Comparison of ENCODE assay signal across 9 cellular contexts in the genomic region with DNA sequence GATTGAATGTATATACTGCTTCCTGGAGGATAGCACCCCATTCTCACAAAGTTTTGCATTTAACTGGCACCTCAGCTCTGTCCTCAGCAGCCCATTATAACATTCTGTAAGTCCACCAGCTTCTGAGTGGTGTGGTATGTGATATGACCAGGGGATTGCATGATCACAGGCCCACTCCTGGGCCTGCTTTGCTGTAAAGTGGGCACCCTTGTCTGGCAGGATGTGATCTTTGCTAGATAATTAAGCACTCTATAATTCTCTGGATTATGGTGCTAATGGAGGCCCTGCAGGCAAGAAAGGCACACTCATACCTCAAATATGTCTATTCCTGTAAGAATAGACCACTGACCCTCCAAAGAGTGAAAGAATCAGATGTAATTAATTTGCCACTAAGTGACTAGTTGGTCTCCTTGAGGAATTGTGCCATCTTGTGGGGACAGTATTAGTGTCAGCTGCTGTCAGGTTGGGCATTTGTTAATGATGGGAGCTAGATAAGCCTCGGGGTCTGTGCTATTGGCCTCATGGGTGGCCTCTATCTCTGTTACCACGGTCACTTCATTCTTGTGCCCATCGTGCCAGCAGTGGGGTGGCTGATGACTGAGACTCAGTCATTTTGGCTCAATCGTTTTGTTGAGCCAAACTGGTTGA. TPM values are rescaled to one million over a fixed set of nuclear protein-coding genes. Genes with fewer than 3 reads are reported as not detected.
DNase-seq lines count a peak whose midpoint lies in the region; ATAC-seq and TF ChIP-seq lines count a peak whose summit lies in the region.
"Had no signal": no experiment of that assay in that cellular context is flagged by ENCODE, and none has a peak within 500 bp of the region (broad histone marks: within the 10 kb centered on the region; RNA-seq: fewer than 3 reads in every experiment).

No MANE protein-coding gene starts in this region.

- H3K27ac ChIP-seq in DND-41 (ENCODE audit: low read length) (no peak overlapping the region), HL-60 (replicated peaks) (no peak overlapping the region), smooth muscle cell (ENCODE audit: low read depth) (no peak overlapping the region), uterus (no peak overlapping the region)

- H3K36me3 Mint-ChIP-seq in activated naive CD4-positive, alpha-beta T cell treated with anti-CD3 and anti-CD28 coated beads, Interleukin-2, amount 10 ng/mL, durations not matched to agents 7 days and 5 days, result no peaks in the 10 kb centered on the region

- H3K9me3 ChIP-seq in DND-41 (ENCODE audit: insufficient read depth, low read length, severe bottlenecking) (no peaks in the 10 kb centered on the region), smooth muscle cell (replicated peaks; ENCODE audit: low read depth) (no peaks in the 10 kb centered on the region), uterus (no peaks in the 10 kb centered on the region)

- H2AFZ ChIP-seq in DND-41 (ENCODE audit: low read depth, low read length) (no peak overlapping the region), smooth muscle cell (ENCODE audit: low read depth) (no peak overlapping the region)

- H3K9me3 Mint-ChIP-seq in activated naive CD4-positive, alpha-beta T cell treated with anti-CD3 and anti-CD28 coated beads, Interleukin-2, amount 10 ng/mL, durations not matched to agents 7 days and 5 days, result no peaks in the 10 kb centered on the region

- WGBS in smooth muscle cell (ENCODE audit: low lambda C conversion rate), result 26% methylated on average over 4 of the region's 4 CpGs

- H3K4me3 ChIP-seq in DND-41 (ENCODE audit: low read depth in 1 of 2, low read length in 2 of 2), result no peak overlapping the region
- H3K4me3 ChIP-seq in HL-60 (replicated peaks; ENCODE audit: insufficient read depth, low read length), result no peak overlapping the region
- H3K4me3 ChIP-seq in fibroblast of villous mesenchyme (ENCODE audit: low read depth, low read length), result no peak overlapping the region
- H3K4me3 ChIP-seq in smooth muscle cell, result no peak overlapping the region
- no peak overlapping the region for H3K4me3 ChIP-seq in uterus

- peak; percentile 71; the same call in 1 of the 3 replicates for ATAC-seq in DND-41 (ENCODE audit: insufficient read depth, low read depth)
- peak; percentile 72 for ATAC-seq in GM19324 (IDR thresholded peaks at IDR 0.05; ENCODE audit: low FRiP score, unreplicated experiment)

- H3K9ac ChIP-seq in DND-41 (ENCODE audit: low read depth, low read length) (no peak overlapping the region), smooth muscle cell (ENCODE audit: low read depth) (no peak overlapping the region)

- no peaks in the 10 kb centered on the region for H3K36me3 ChIP-seq in DND-41 (ENCODE audit: insufficient read depth, low read length)
- H3K36me3 ChIP-seq in smooth muscle cell (ENCODE audit: low read depth), result no peaks in the 10 kb centered on the region
- H3K36me3 ChIP-seq in uterus, result no peaks in the 10 kb centered on the region

- no peaks in the 10 kb centered on the region for H3F3A ChIP-seq in smooth muscle cell (ENCODE audit: low read depth)

- no peaks in the 10 kb centered on the region for H3K4me1 ChIP-seq in DND-41 (ENCODE audit: insufficient read depth, low read length)
- H3K4me1 ChIP-seq in smooth muscle cell (ENCODE audit: low read depth), result no peaks in the 10 kb centered on the region
- no peaks in the 10 kb centered on the region for H3K4me1 ChIP-seq in uterus

- no peak overlapping the region for H3K27ac Mint-ChIP-seq in activated naive CD4-positive, alpha-beta T cell treated with anti-CD3 and anti-CD28 coated beads, Interleukin-2, amount 10 ng/mL, durations not matched to agents 7 days and 5 days

- intact Hi-C loops in uterus (cut with DNase I; ENCODE audit: low total_unique reads), result no loop called here

- no peaks in the 10 kb centered on the region for H3K4me1 Mint-ChIP-seq in activated naive CD4-positive, alpha-beta T cell treated with anti-CD3 and anti-CD28 coated beads, Interleukin-2, amount 10 ng/mL, durations not matched to agents 7 days and 5 days

- no peak for TF ChIP-seq POLR2A in uterus (IDR thresholded peaks at IDR 0.05)

- H3K27me3 Mint-ChIP-seq in activated naive CD4-positive, alpha-beta T cell treated with anti-CD3 and anti-CD28 coated beads, Interleukin-2, amount 10 ng/mL, durations not matched to agents 7 days and 5 days, result peaks cover 10% of the 10 kb centered on the region

- H3K4me2 ChIP-seq in DND-41 (ENCODE audit: insufficient read depth, low read length) (no peak overlapping the region), smooth muscle cell (no peak overlapping the region)

- DNase-seq in DND-41 (peak; percentile 24), HL-60 (ENCODE audit: low read depth in 1 of 2, low spot score in 1 of 2) (peak in 1 of 2 experiments; percentile 27), SK-MEL-5 (ENCODE audit: low read depth, low spot score) (peak; percentile 46), fibroblast of villous mesenchyme (ENCODE audit: low read depth) (peak; percentile 44), smooth muscle cell (lab: John Stamatoyannopoulos, UW; ENCODE audit: unreplicated experiment) (no peak), uterus (no peak)
- no peak for DNase-seq in activated naive CD4-positive, alpha-beta T cell treated with anti-CD3 and anti-CD28 coated beads, Interleukin-2, amount 10 ng/mL, durations not matched to agents 7 days and 5 days

- H3K79me2 ChIP-seq in DND-41 (ENCODE audit: insufficient read depth, low read length) (no peaks in the 10 kb centered on the region), smooth muscle cell (ENCODE audit: low read depth) (no peaks in the 10 kb centered on the region)

- H3K27me3 ChIP-seq in DND-41 (ENCODE audit: insufficient read depth, low read length, poor library complexity) (peaks cover 2% of the 10 kb centered on the region), HL-60 (ENCODE audit: insufficient read depth, poor library complexity, severe bottlenecking) (no peaks in the 10 kb centered on the region), smooth muscle cell (ENCODE audit: low read depth) (no peaks in the 10 kb centered on the region), uterus (no peaks in the 10 kb centered on the region)

- CTCF ChIA-PET in activated naive CD4-positive, alpha-beta T cell treated with anti-CD3 and anti-CD28 coated beads, Interleukin-2, amount 10 ng/mL, durations not matched to agents 7 days and 5 days (lab: Charles Lee), result interaction anchor here (0.6 to 2.3 kb wide), 10 partner anchors 8 to 378 kb away, joined by 3 to 7 read pairs (median 4); a partner anchor contains a TSS

- no peaks in the 10 kb centered on the region for H4K20me1 ChIP-seq in DND-41 (ENCODE audit: insufficient read depth, low read length)
- H4K20me1 ChIP-seq in smooth muscle cell (ENCODE audit: low read depth), result no peaks in the 10 kb centered on the region

- TF ChIP-seq CTCF in DND-41 (IDR thresholded peaks at IDR 0.05; ENCODE audit: borderline replicate concordance, extremely low read depth, low read length, poor library complexity, severe bottlenecking) (peak; percentile 68), HL-60 (IDR thresholded peaks at IDR 0.05; ENCODE audit: insufficient read depth, low read length) (peak; percentile 33), fibroblast of villous mesenchyme (IDR thresholded peaks at IDR 0.05; ENCODE audit: insufficient read depth, low read depth, low read length) (peak; percentile 36), smooth muscle cell (IDR thresholded peaks at IDR 0.05; ENCODE audit: borderline replicate concordance, insufficient read depth, poor library complexity, severe bottlenecking) (peak; percentile 46), uterus (IDR thresholded peaks at IDR 0.05) (peak in 1 of 4 experiments; percentile 11)

- in situ Hi-C loops in SK-MEL-5 (cut with HindIII; ENCODE audit: low pct_unique_long_range_greater_than_20kb, low sequenced_read_pairs), result no loop called here

- no peak overlapping the region for H3K4me3 Mint-ChIP-seq in activated naive CD4-positive, alpha-beta T cell treated with anti-CD3 and anti-CD28 coated beads, Interleukin-2, amount 10 ng/mL, durations not matched to agents 7 days and 5 days

RNA-seq across cellular contexts. Expression of a gene that starts 2.2 kb away (rescaled TPM):
- 0.26 and 0.69 TPM in 2 replicates for total RNA-seq in SK-MEL-5 (2014; rRNA removed; shearing (Covaris generic))
- 1.1 and 2.6 TPM in 2 replicates for polyA plus RNA-seq in SK-MEL-5 (2015; cell fraction: cytosol; rRNA removed)
- polyA plus RNA-seq in SK-MEL-5 (2015; cell fraction: nucleus; rRNA removed), result 7.1 and 11.2 TPM in 2 replicates
- total RNA-seq in fibroblast of villous mesenchyme, result 17.3 and 18.4 TPM in 2 replicates
- total RNA-seq in smooth muscle cell, result 0.63 and 3.0 TPM in 2 replicates
- 1.1 and 1.4 TPM in 2 replicates for polyA plus RNA-seq in smooth muscle cell
- 100 to 1,000 TPM in 1 of 4 donors, 10 to 100 TPM in 3; 48.4 to 141 (median 72.9) TPM for total RNA-seq in uterus
- total RNA-seq: T-helper 2 cell treated with Interferon-gamma antibody and Interleukin-4, amounts not matched to agents 100 ng/mL and 5 ng/mL, for 36 hours had no signal

RNA-seq across cellular contexts. Expression of a gene that starts 11.5 kb away (rescaled TPM):
- total RNA-seq in SK-MEL-5 (2014; rRNA removed; shearing (Covaris generic)), result 9.9 and 10.6 TPM in 2 replicates
- polyA plus RNA-seq in SK-MEL-5 (2015; cell fraction: cytosol; rRNA removed), result 33.6 and 49.9 TPM in 2 replicates
- 7.9 and 20.8 TPM in 2 replicates for polyA plus RNA-seq in SK-MEL-5 (2015; cell fraction: nucleus; rRNA removed)
- total RNA-seq in fibroblast of villous mesenchyme (4.5 and 5.2 TPM in 2 replicates), smooth muscle cell (11.1 and 12.3 TPM in 2 replicates), uterus (10 to 100 TPM in 1 of 4 donors, 1 to 10 TPM in 2, not detected in 1; 8.2 to 12.1 (median 9.2) TPM)
- polyA plus RNA-seq in smooth muscle cell, result 30.3 and 41.4 TPM in 2 replicates

RNA-seq across cellular contexts. Expression of a gene that starts 23.7 kb away (rescaled TPM):
- total RNA-seq in SK-MEL-5 (2014; rRNA removed; shearing (Covaris generic)), result not detected in 2 replicates
- not detected in 2 replicates for polyA plus RNA-seq in SK-MEL-5 (2015; cell fraction: cytosol; rRNA removed)
- polyA plus RNA-seq in SK-MEL-5 (2015; cell fraction: nucleus; rRNA removed), result 0.26 and 0.56 TPM in 2 replicates
- total RNA-seq in fibroblast of villous mesenchyme (0.32 TPM in 1 of 2 replicates, not detected in the other), smooth muscle cell (not detected in 2 replicates), uterus (1 to 10 TPM in 1 of 4 donors, under 1 TPM in 1, not detected in 2; 0.30 to 1.5 TPM)
- not detected in 2 replicates for polyA plus RNA-seq in smooth muscle cell

RNA-seq across cellular contexts. Expression of a gene that starts 43.9 kb away (rescaled TPM):
- not detected in 2 replicates for total RNA-seq in SK-MEL-5 (2014; rRNA removed; shearing (Covaris generic))
- not detected in 2 replicates for polyA plus RNA-seq in SK-MEL-5 (2015; cell fraction: cytosol; rRNA removed)
- polyA plus RNA-seq in SK-MEL-5 (2015; cell fraction: nucleus; rRNA removed), result 0.18 and 0.43 TPM in 2 replicates
- total RNA-seq in fibroblast of villous mesenchyme (under 0.01 TPM in 1 of 2 replicates, not detected in the other), smooth muscle cell (0.04 and 0.40 TPM in 2 replicates), uterus (under 1 TPM in 3 of 4 donors, not detected in 1; 0.21 to 0.27 (median 0.26) TPM)
- 0.26 TPM in 1 of 2 replicates, not detected in the other for polyA plus RNA-seq in smooth muscle cell

Comparison
In these comparisons a context has a peak if more than half of its experiments do, and no peak if none do; other contexts are left out.
1. DNase-seq: peak in DND-41 (single experiment), SK-MEL-5 (single experiment) and fibroblast of villous mesenchyme (single experiment); none in smooth muscle cell (single experiment), uterus (0 of 2) and activated naive CD4-positive, alpha-beta T cell treated with anti-CD3 and anti-CD28 coated beads, Interleukin-2, amount 10 ng/mL, durations not matched to agents 7 days and 5 days (single experiment).